8 cellular contexts compared by ENCODE assay signal in genomic region chr2:19899853-19900525, GRCh38. TPM values are rescaled to one million over a fixed set of nuclear protein-coding genes. Genes with fewer than 3 reads are reported as not detected.
A peak's percentile ranks its signal among the peaks of the same experiment; 100 is the strongest.
DNase-seq lines count a peak whose midpoint lies in the region; ATAC-seq, FAIRE-seq and TF ChIP-seq lines count a peak whose summit lies in the region.

No MANE protein-coding gene starts in this region.

- no peaks in the 10 kb centered on the region for H3K9me3 Mint-ChIP-seq in Calu3 (ENCODE audit: low read depth, unreplicated experiment)

- no peak for FAIRE-seq in HTR-8/SVneo (lab: Jason Lieb, UNC)

- CTCF ChIA-PET in Calu3 (lab: Charles Lee): interaction anchor here (1.1 kb wide), 1 partner anchor 34 kb away, joined by 4 read pairs; no protein-coding TSS in a partner anchor

- H3K27ac ChIP-seq in sigmoid colon: peak overlapping the region; percentile 88 to 95 (median 94)

- WGBS in sigmoid colon, 2 donors: 39 to 57% methylated on average over 3 of the region's 3 CpGs

- H3K27me3 ChIP-seq in sigmoid colon: no peaks in the 10 kb centered on the region

- no peaks in the 10 kb centered on the region for H3K9me3 ChIP-seq in sigmoid colon

- ATAC-seq in GM21390 (IDR thresholded peaks at IDR 0.05; ENCODE audit: unreplicated experiment) (peak; percentile 32), omental fat pad (ENCODE audit: low FRiP score) (no peak)

- no peaks in the 10 kb centered on the region for H3K36me3 ChIP-seq in sigmoid colon

- TF ChIP-seq POLR2A in sigmoid colon (IDR thresholded peaks at IDR 0.05): no peak

- TF ChIP-seq CTCF in Calu3 (IDR thresholded peaks at IDR 0.05; ENCODE audit: unreplicated experiment) (no peak), epithelial cell of proximal tubule (conservative IDR thresholded peaks at IDR 0.05; ENCODE audit: low read depth, low read length) (no peak), sigmoid colon (IDR thresholded peaks at IDR 0.05) (no peak), omental fat pad (IDR thresholded peaks at IDR 0.05) (no peak)

- peak overlapping the region; percentile 89 for H3K4me3 Mint-ChIP-seq in Calu3 (ENCODE audit: low read depth, unreplicated experiment)

- TF ChIP-seq EP300 in sigmoid colon (IDR thresholded peaks at IDR 0.05): no peak

- no peaks in the 10 kb centered on the region for H3K4me1 Mint-ChIP-seq in Calu3 (ENCODE audit: low read depth, unreplicated experiment)

- H3K27ac Mint-ChIP-seq in Calu3 (ENCODE audit: unreplicated experiment): peak overlapping the region; percentile 95

- H3K27me3 Mint-ChIP-seq in Calu3 (ENCODE audit: unreplicated experiment): no peaks in the 10 kb centered on the region

- DNase-seq in Calu3 (no peak), OCI-M1 (lab: John Stamatoyannopoulos, UW) (peak; percentile 77), epithelial cell of proximal tubule (ENCODE audit: low read depth) (no peak), sigmoid colon (no peak), HTR-8/SVneo (ENCODE audit: insufficient read length, low spot score) (no peak), omental fat pad (ENCODE audit: low spot score) (no peak)
- DNase-seq in stimulated activated CD4-positive, alpha-beta T cell treated with anti-CD3 and anti-CD28 coated beads, Interleukin-2, amount 100 ng/mL, for 48 hours: no peak

- H3K4me1 ChIP-seq in sigmoid colon: peaks cover 0 to 60% (median 45%) of the 10 kb centered on the region in 4 donors

- TSS peak; percentile 42 for BruUV-seq in Calu3 (replicated peaks; lab: Mats Ljungman, UMichigan)

- intact Hi-C loops in Calu3 (cut with micrococcal nuclease; ENCODE audit: unreplicated experiment) (no loop called here), sigmoid colon (cut with DNase I) (loop anchor here (5.0 to 10.0 kb wide), 3 partner anchors 152 to 1345 kb away; partner anchors contain the start of gene LAPTM4A)

- H3K36me3 Mint-ChIP-seq in Calu3 (ENCODE audit: insufficient read depth, unreplicated experiment): peaks cover 28% of the 10 kb centered on the region

- H3K4me3 ChIP-seq in epithelial cell of proximal tubule (ENCODE audit: low read depth, low read length): peak overlapping the region; percentile 91
- peak overlapping the region in 3 of 4 donors; percentile 70 to 82 (median 73) for H3K4me3 ChIP-seq in sigmoid colon

RNA-seq across cellular contexts. Expression of gene TTC32, which starts 1.8 kb away (rescaled TPM):
- 13.6 and 14.4 TPM in 2 replicates for total RNA-seq in Calu3 (2022)
- total RNA-seq in epithelial cell of proximal tubule: 3.8 and 6.5 TPM in 2 replicates
- 10 to 100 TPM in 3 of 4 donors, 1 to 10 TPM in 1; 7.3 to 20.5 (median 12.8) TPM for total RNA-seq in sigmoid colon
- polyA plus RNA-seq in sigmoid colon: 10 to 100 TPM; 11.1 to 21.6 (median 16.2) TPM
- total RNA-seq in omental fat pad: 10 to 100 TPM in 1 of 4 donors, 1 to 10 TPM in 3; 6.0 to 18.1 (median 7.5) TPM
